In genomic region chr5:5739490-5739945, GRCh38 we compare ENCODE assay signal across 1 cellular context.
TF ChIP-seq lines count a peak whose summit lies in the region.

No MANE protein-coding gene starts in this region.

TF ChIP-seq in GM12878, 131 proteins besides CTCF, POLR2A, EP300 and RAD21 (continued from another document):
- TF ChIP-seq MAX (IDR thresholded peaks at IDR 0.05; ENCODE audit: low read depth, low read length) = no peak
- no peak for TF ChIP-seq ZNF24 (IDR thresholded peaks at IDR 0.05)
